8 cellular contexts compared by ENCODE assay signal in genomic region chr1:8169364-8170058, GRCh38.
DNase-seq lines count a peak whose midpoint lies in the region; ATAC-seq and TF ChIP-seq lines count a peak whose summit lies in the region.

No MANE protein-coding gene starts in this region.

- TF ChIP-seq CTCF in fibroblast of villous mesenchyme (IDR thresholded peaks at IDR 0.05; ENCODE audit: insufficient read depth, low read depth, low read length) (no peak), osteocyte (IDR thresholded peaks at IDR 0.05) (no peak)

- no peaks in the 10 kb centered on the region for H3K36me3 Mint-ChIP-seq in activated T-cell treated with anti-CD3 and anti-CD28 coated beads, Interleukin-2, amount 50 U/mL, for 72 hours (ENCODE audit: insufficient read depth in 2 of 2)
- no peaks in the 10 kb centered on the region for H3K36me3 Mint-ChIP-seq in osteocyte (ENCODE audit: unreplicated experiment)

- H3K9me3 Mint-ChIP-seq in activated T-cell treated with anti-CD3 and anti-CD28 coated beads, Interleukin-2, amount 50 U/mL, for 72 hours, result no peaks in the 10 kb centered on the region
- no peaks in the 10 kb centered on the region for H3K9me3 Mint-ChIP-seq in osteocyte (ENCODE audit: unreplicated experiment)

- DNase-seq in ELF-1 (ENCODE audit: low read depth, low spot score) (peak; percentile 37), NCI-H226 (peak; percentile 33), fibroblast of villous mesenchyme (ENCODE audit: low read depth) (peak; percentile 90), osteocyte (ENCODE audit: extremely low spot score, unreplicated experiment) (no peak), NOMO-1 (lab: John Stamatoyannopoulos, UW; ENCODE audit: unreplicated experiment in 2 of 2) (no peak)
- DNase-seq in activated T-cell treated with anti-CD3 and anti-CD28 coated beads, Interleukin-2, amount 50 U/mL, for 72 hours, result peak; percentile 48 to 53

- H3K4me3 ChIP-seq in fibroblast of villous mesenchyme (ENCODE audit: low read depth, low read length), result no peak overlapping the region

- ATAC-seq in HG02610 (IDR thresholded peaks at IDR 0.05; ENCODE audit: unreplicated experiment) (peak; percentile 46), HG02571 (IDR thresholded peaks at IDR 0.05; ENCODE audit: unreplicated experiment) (no peak)
- ATAC-seq in activated T-cell treated with anti-CD3 and anti-CD28 coated beads, Interleukin-2, amount 50 U/mL, for 72 hours (replicated peaks in 1 of 2), result peak; percentile 73 to 78

- H3K4me1 Mint-ChIP-seq in activated T-cell treated with anti-CD3 and anti-CD28 coated beads, Interleukin-2, amount 50 U/mL, for 72 hours (ENCODE audit: low read depth), result peaks cover 46% of the 10 kb centered on the region
- H3K4me1 Mint-ChIP-seq in osteocyte (ENCODE audit: unreplicated experiment), result peaks cover 16% of the 10 kb centered on the region

- H3K27ac Mint-ChIP-seq in activated T-cell treated with anti-CD3 and anti-CD28 coated beads, Interleukin-2, amount 50 U/mL, for 72 hours, result peak overlapping the region; percentile 80
- H3K27ac Mint-ChIP-seq in osteocyte (ENCODE audit: unreplicated experiment), result peak overlapping the region; percentile 93

- H3K4me3 Mint-ChIP-seq in activated T-cell treated with anti-CD3 and anti-CD28 coated beads, Interleukin-2, amount 50 U/mL, for 72 hours, result peak overlapping the region; percentile 54 to 76
- H3K4me3 Mint-ChIP-seq in osteocyte (ENCODE audit: unreplicated experiment), result no peak overlapping the region

- no peaks in the 10 kb centered on the region for H3K27me3 Mint-ChIP-seq in activated T-cell treated with anti-CD3 and anti-CD28 coated beads, Interleukin-2, amount 50 U/mL, for 72 hours (ENCODE audit: low read depth)
- no peaks in the 10 kb centered on the region for H3K27me3 Mint-ChIP-seq in osteocyte (ENCODE audit: unreplicated experiment)

Comparison
In these comparisons a context has a peak if more than half of its experiments do, and no peak if none do; other contexts are left out.
1. DNase-seq: peak in ELF-1 (single experiment), NCI-H226 (single experiment), activated T-cell treated with anti-CD3 and anti-CD28 coated beads, Interleukin-2, amount 50 U/mL, for 72 hours (2 of 2) and fibroblast of villous mesenchyme (single experiment); none in osteocyte (single experiment) and NOMO-1 (0 of 2).